ENCODE assay signal across 9 cellular contexts in the genomic region with DNA sequence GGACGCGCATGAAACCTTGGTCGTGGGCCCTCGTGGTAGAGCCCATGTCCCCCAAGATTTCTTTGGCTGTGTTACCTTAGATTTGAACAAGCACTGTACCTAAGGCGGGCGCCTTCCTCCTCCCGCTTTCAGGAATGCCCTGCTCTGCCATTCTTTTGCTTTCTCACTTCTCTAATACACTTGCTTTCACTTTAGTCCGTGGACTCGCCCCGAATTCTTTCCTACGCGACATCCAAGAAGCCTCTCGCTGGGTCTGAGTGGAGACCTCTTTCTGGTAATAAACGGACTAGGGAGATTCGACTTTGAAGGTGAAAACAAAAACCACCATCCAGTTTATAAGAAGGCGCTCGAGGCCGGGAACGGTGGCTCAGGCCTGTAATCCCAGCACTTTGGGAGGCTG. TPM values are rescaled to one million over a fixed set of nuclear protein-coding genes. Genes with fewer than 3 reads are reported as not detected.
DNase-seq lines count a peak whose midpoint lies in the region; ATAC-seq, FAIRE-seq and TF ChIP-seq lines count a peak whose summit lies in the region.
"Had no signal": no experiment of that assay in that cellular context is flagged by ENCODE, and none has a peak within 500 bp of the region (broad histone marks: within the 10 kb centered on the region; RNA-seq: fewer than 3 reads in every experiment).

No MANE protein-coding gene starts in this region.

- H3K9me3 ChIP-seq in AG04450 (ENCODE audit: control insufficient read depth, insufficient read depth, low read length) (no peaks in the 10 kb centered on the region; the same call in 1 of the 2 replicates), HUES48 (ENCODE audit: control insufficient read depth, insufficient read depth, low read length) (no peaks in the 10 kb centered on the region), GM12878 (replicated peaks; ENCODE audit: control insufficient read depth, insufficient read depth, low read length) (no peaks in the 10 kb centered on the region), mucosa of stomach (ENCODE audit: control insufficient read depth, low read length) (no peaks in the 10 kb centered on the region)

- intact Hi-C loops in GM12878 (cut with micrococcal nuclease; ENCODE audit: unreplicated experiment), result no loop called here

- H3K36me3 ChIP-seq in HUES48 (ENCODE audit: control insufficient read depth, insufficient read depth, low read length) (peaks cover 27% of the 10 kb centered on the region), GM12878 (ENCODE audit: control insufficient read depth in 2 of 2, insufficient read depth in 2 of 2, low read length in 1 of 2) (peaks cover 2 to 7% of the 10 kb centered on the region in 2 experiments), mucosa of stomach (ENCODE audit: control insufficient read depth, insufficient read depth, low read length) (no peaks in the 10 kb centered on the region)

- no peak for FAIRE-seq in GM12878 (lab: Jason Lieb, UNC)
- FAIRE-seq: GM12891 had no signal

- ATAC-seq in GM12878 (no peak), GM18511 (IDR thresholded peaks at IDR 0.05; ENCODE audit: unreplicated experiment) (no peak), GM19351 (IDR thresholded peaks at IDR 0.05; ENCODE audit: unreplicated experiment) (no peak)

- no peak for TF ChIP-seq RAD21 in GM12878 (IDR thresholded peaks at IDR 0.05; ENCODE audit: insufficient read depth, low read depth, low read length)

- RAD21 ChIA-PET in GM12878 (lab: Charles Lee; ENCODE audit: unreplicated experiment), result no interaction called here

- DNase-seq in AG04450 (ENCODE audit: low read depth, low spot score), result no peak
- DNase-seq in GM12878 (ENCODE audit: low read depth, low spot score), result no peak
- DNase-seq in DMS53 (lab: John Stamatoyannopoulos, UW), result no peak
- no peak for DNase-seq in SIG-M5 (lab: John Stamatoyannopoulos, UW)

- BruUV-seq in GM12878 (replicated peaks; lab: Mats Ljungman, UMichigan), result TSS peak; percentile 78

- H3K79me2 ChIP-seq in GM12878 (ENCODE audit: control insufficient read depth, insufficient read depth, low read length), result peaks cover 69% of the 10 kb centered on the region

- H3K9ac ChIP-seq in HUES48 (ENCODE audit: low read depth, low read length), result no peak overlapping the region
- H3K9ac ChIP-seq in GM12878 (ENCODE audit: control insufficient read depth, insufficient read depth, low read length), result peak overlapping the region; percentile 92
- H3K9ac ChIP-seq in mucosa of stomach (ENCODE audit: low read length), result peak overlapping the region; percentile 77

- POLR2A ChIA-PET in AG04450 (lab: Yijun Ruan, JAX), result interaction anchor here (1.6 kb wide), 1 partner anchor 83 kb away, joined by 5 read pairs; no protein-coding TSS in a partner anchor
- POLR2A ChIA-PET in GM12878 (lab: Charles Lee), result interaction anchor here (0.8 kb wide), 1 partner anchor 11 kb away, joined by 3 read pairs; no protein-coding TSS in a partner anchor

- SMC1A ChIA-PET in GM12878 (lab: Charles Lee; ENCODE audit: uncharacterized antibody, unreplicated experiment), result interaction anchor here (0.9 kb wide), 1 partner anchor 11 kb away, joined by 4 read pairs; no protein-coding TSS in a partner anchor

- peak overlapping the region; percentile 88 for H3K4me3 ChIP-seq in AG04450 (ENCODE audit: low read depth, low read length)
- H3K4me3 ChIP-seq in HUES48 (ENCODE audit: low read depth, low read length), result peak overlapping the region; percentile 88
- H3K4me3 ChIP-seq in GM12878, result peak overlapping the region; percentile 98
- peak overlapping the region; percentile 39 for H3K4me3 ChIP-seq in mucosa of stomach (ENCODE audit: low read length)

- H3K27me3 ChIP-seq in AG04450 (ENCODE audit: control insufficient read depth, insufficient read depth, low read length) (no peaks in the 10 kb centered on the region), HUES48 (ENCODE audit: control insufficient read depth, insufficient read depth, low read length) (no peaks in the 10 kb centered on the region), GM12878 (replicated peaks in 1 of 2; ENCODE audit: control insufficient read depth in 2 of 2, insufficient read depth in 2 of 2, low read length in 1 of 2) (no peaks in the 10 kb centered on the region), mucosa of stomach (ENCODE audit: control insufficient read depth, insufficient read depth, low read length) (no peaks in the 10 kb centered on the region)

- CTCF ChIA-PET in AG04450 (lab: Charles Lee), result no interaction called here
- CTCF ChIA-PET in GM12878 (lab: Yijun Ruan, JAX), result interaction anchor here (1.2 to 2.2 kb wide), 3 partner anchors 9 to 61 kb away, joined by 4 to 6 read pairs (median 5); no protein-coding TSS in a partner anchor

- H4K20me1 ChIP-seq in GM12878 (ENCODE audit: control insufficient read depth, insufficient read depth), result no peaks in the 10 kb centered on the region

- H3K4me2 ChIP-seq in GM12878 (ENCODE audit: control insufficient read depth, insufficient read depth), result peak overlapping the region; percentile 89

- WGBS in GM12878 (ENCODE audit: insufficient coverage, insufficient replicate concordance, low lambda C conversion rate, missing lambda C conversion rate), result 82% methylated on average over 19 of the region's 19 CpGs

- H3K4me1 ChIP-seq in HUES48 (ENCODE audit: control insufficient read depth, insufficient read depth, low read length), result peaks cover 19% of the 10 kb centered on the region
- H3K4me1 ChIP-seq in GM12878 (ENCODE audit: control insufficient read depth, insufficient read depth, low read length), result peaks cover 9% of the 10 kb centered on the region
- peaks cover 56% of the 10 kb centered on the region for H3K4me1 ChIP-seq in mucosa of stomach (ENCODE audit: control insufficient read depth, insufficient read depth, low read length)

- TF ChIP-seq POLR2A in GM12878 (IDR thresholded peaks at IDR 0.05; ENCODE audit: low read depth, low read length), result no peak

- no peak for TF ChIP-seq EP300 in GM12878 (IDR thresholded peaks at IDR 0.05; ENCODE audit: borderline replicate concordance in 1 of 2, control insufficient read depth in 1 of 2, low read depth in 2 of 2, low read length in 2 of 2)

- H2AFZ ChIP-seq in GM12878 (ENCODE audit: control insufficient read depth, low read depth, low read length), result no peak overlapping the region

- no peak for TF ChIP-seq CTCF in AG04450 (IDR thresholded peaks at IDR 0.05; ENCODE audit: low read depth, low read length)
- no peak for TF ChIP-seq CTCF in GM12878 (IDR thresholded peaks at IDR 0.05 in 2 of 3, conservative IDR thresholded peaks at IDR 0.05 in 1 of 3; ENCODE audit: control insufficient read depth in 2 of 3, extremely low read depth in 1 of 3, insufficient read depth in 1 of 3, low read depth in 3 of 3, low read length in 3 of 3)

- in situ Hi-C loops in GM12878 (cut with MboI), result no loop called here

- H3K27ac ChIP-seq in AG04450 (ENCODE audit: low read depth, low read length) (peak overlapping the region; percentile 88), HUES48 (ENCODE audit: low read depth, low read length) (peak overlapping the region; percentile 50), GM12878 (ENCODE audit: control insufficient read depth, insufficient read depth) (no peak overlapping the region; the same call in 1 of the 2 replicates)

TF ChIP-seq in GM12878, 131 proteins besides CTCF, POLR2A, EP300 and RAD21 (continues in another document):
- TF ChIP-seq EED (IDR thresholded peaks at IDR 0.05; ENCODE audit: low read depth) (no peak), NKRF (conservative IDR thresholded peaks at IDR 0.05) (no peak), USF1 (IDR thresholded peaks at IDR 0.05; ENCODE audit: borderline replicate concordance, extremely low read length, insufficient read depth, low read depth, low read length) (no peak), IKZF2 (IDR thresholded peaks at IDR 0.05) (peak in 1 of 2 experiments; percentile 23; a peak in 1 of 4 replicates)

RNA-seq across cellular contexts. Expression of gene NUP50, which starts 1.2 kb away (rescaled TPM):
- polyA plus RNA-seq in AG04450 (2011; rRNA removed) (13.9 and 14.2 TPM in 2 replicates), GM12878 (2011; rRNA removed) (46.4 and 49.5 TPM in 2 replicates), GM12878 (2014; fragmentation: Illumina TruSeq; extraction: Trizol) (82.5 and 91.0 TPM in 2 replicates), GM12878 (2014; fragmentation: Nextera tagmentation; extraction: Ambion mirVana) (10 to 100 TPM; 36.8 to 43.4 TPM), GM12878 (2014; rRNA removed) (66.9 and 71.3 TPM in 2 replicates), GM12878 (2016; fragmentation: Nextera tagmentation; extraction: Ambion mirVana) (10 to 100 TPM; 78.7 to 89.4 TPM)
- polyA minus RNA-seq in AG04450 (2011; rRNA and poly(A)+ RNA removed), result 24.5 and 24.9 TPM in 2 replicates
- 87.1 and 92.4 TPM in 2 replicates for total RNA-seq in GM12878 (2013; cell fraction: nucleolus; rRNA removed)
- total RNA-seq in GM12878 (2014; rRNA removed) (79.0 and 83.2 TPM in 2 replicates), GM12878 (2014; rRNA removed; fragmentation: Illumina TruSeq; extraction: Trizol) (79.3 and 84.3 TPM in 2 replicates), GM12878 (2021) (117 and 125 TPM in 2 replicates)
- polyA plus RNA-seq in GM12878 (2011; ENCODE audit: low read depth), result 26.3 TPM
- polyA plus RNA-seq in GM12878 (2011; cell fraction: cytosol; rRNA removed), result 33.5 and 36.6 TPM in 2 replicates
- polyA plus RNA-seq in GM12878 (2011; cell fraction: nucleus; rRNA removed), result 39.1 and 47.0 TPM in 2 replicates
- 39.6 and 44.2 TPM in 2 replicates for polyA plus RNA-seq in GM12878 (2012)
- polyA minus RNA-seq in GM12878 (2011; rRNA and poly(A)+ RNA removed), result 80.2 and 102 TPM in 2 replicates
- 19.0 and 23.5 TPM in 2 replicates for polyA minus RNA-seq in GM12878 (2011; cell fraction: cytosol; rRNA and poly(A)+ RNA removed)
- polyA minus RNA-seq in GM12878 (2011; cell fraction: nucleus; rRNA and poly(A)+ RNA removed), result 29.1 and 45.1 TPM in 2 replicates

Comparison
In these comparisons a context has a peak if more than half of its experiments do, and no peak if none do; other contexts are left out.
1. H3K4me3 ChIP-seq: peak in every context shown above with its lines; median percentile 98 in GM12878; 88 in AG04450; 88 in HUES48; 39 in mucosa of stomach.